Comparison of ENCODE assay signal across 8 cellular contexts in genomic region chr5:154058055-154059038, GRCh38. TPM values are rescaled to one million over a fixed set of nuclear protein-coding genes. Genes with fewer than 3 reads are reported as not detected.
DNase-seq lines count a peak whose midpoint lies in the region; ATAC-seq and TF ChIP-seq lines count a peak whose summit lies in the region.

No MANE protein-coding gene starts in this region.

- WGBS in body of pancreas, 2 donors, result 33 to 38% methylated on average over 10 of the region's 10 CpGs

- no peak overlapping the region for H3K27ac ChIP-seq in body of pancreas
- no peak overlapping the region for H3K27ac ChIP-seq in tibial artery
- H3K27ac ChIP-seq in effector memory CD4-positive, alpha-beta T cell (ENCODE audit: insufficient read depth, low read length, poor library complexity, severe bottlenecking), result no peak overlapping the region

- intact Hi-C loops in body of pancreas (cut with DNase I) (no loop called here), tibial artery (cut with DNase I; ENCODE audit: low total_unique reads) (no loop called here)

- peak; percentile 13 for DNase-seq in EH (ENCODE audit: low read depth)
- peak; percentile 18 for DNase-seq in HT1080 (ENCODE audit: low read depth)
- peak in 3 of 4 donors; percentile 35 to 41 (median 36) for DNase-seq in body of pancreas
- DNase-seq in KG1 (lab: John Stamatoyannopoulos, UW), result no peak
- DNase-seq in NCI-H1436 treated with DMSO at 0.1 percent for 48 hours (lab: John Stamatoyannopoulos, UW), result no peak
- DNase-seq in tibial artery, result no peak
- DNase-seq in effector memory CD4-positive, alpha-beta T cell, result no peak

- H3K4me1 ChIP-seq in body of pancreas (peaks cover 14% of the 10 kb centered on the region), tibial artery (no peaks in the 10 kb centered on the region)
- H3K4me1 ChIP-seq in effector memory CD4-positive, alpha-beta T cell (ENCODE audit: control insufficient read depth, insufficient read depth, low read length, poor library complexity, severe bottlenecking), result no peaks in the 10 kb centered on the region

- TF ChIP-seq POLR2A in body of pancreas (IDR thresholded peaks at IDR 0.05), result no peak

- peak; percentile 54 for ATAC-seq in GM21381 (IDR thresholded peaks at IDR 0.05; ENCODE audit: unreplicated experiment)
- peak; percentile 18 for ATAC-seq in body of pancreas

- TF ChIP-seq CTCF in body of pancreas (IDR thresholded peaks at IDR 0.05) (no peak), tibial artery (IDR thresholded peaks at IDR 0.05) (no peak)

- H3K36me3 ChIP-seq in body of pancreas (replicated peaks in 1 of 2; ENCODE audit: insufficient read depth in 1 of 2, low read depth in 2 of 2) (peaks cover 0 to 4% of the 10 kb centered on the region in 2 donors), tibial artery (peaks cover 9 to 33% (median 18%) of the 10 kb centered on the region in 3 donors)
- peaks cover 7% of the 10 kb centered on the region for H3K36me3 ChIP-seq in effector memory CD4-positive, alpha-beta T cell (ENCODE audit: control insufficient read depth, insufficient read depth, low read length)

- H3K9me3 ChIP-seq in body of pancreas (no peaks in the 10 kb centered on the region), tibial artery (no peaks in the 10 kb centered on the region)
- no peaks in the 10 kb centered on the region for H3K9me3 ChIP-seq in effector memory CD4-positive, alpha-beta T cell (ENCODE audit: control insufficient read depth, low read length)

- H3K4me3 ChIP-seq in body of pancreas (no peak overlapping the region), tibial artery (no peak overlapping the region)
- no peak overlapping the region for H3K4me3 ChIP-seq in effector memory CD4-positive, alpha-beta T cell (ENCODE audit: insufficient read depth, low read depth, low read length, poor library complexity, severe bottlenecking)

- H3K27me3 ChIP-seq in body of pancreas, result no peaks in the 10 kb centered on the region
- no peaks in the 10 kb centered on the region for H3K27me3 ChIP-seq in tibial artery
- H3K27me3 ChIP-seq in effector memory CD4-positive, alpha-beta T cell (replicated peaks; ENCODE audit: control insufficient read depth, insufficient read depth, low read length, poor library complexity, severe bottlenecking), result no peaks in the 10 kb centered on the region

RNA-seq across cellular contexts. Expression of gene MFAP3, which starts 19.6 kb away (rescaled TPM):
- total RNA-seq in HT1080 (2014; rRNA removed; shearing (Covaris generic)), result 40.6 and 52.3 TPM in 2 replicates
- polyA plus RNA-seq in HT1080 (2015; cell fraction: cytosol; rRNA removed), result 31.8 and 39.1 TPM in 2 replicates
- 57.0 and 67.1 TPM in 2 replicates for polyA plus RNA-seq in HT1080 (2015; cell fraction: nucleus; rRNA removed)
- total RNA-seq in body of pancreas, result 10 to 100 TPM; 14.3 to 23.4 TPM

RNA-seq across cellular contexts. Expression of gene FAM114A2, which starts 19.6 kb away (rescaled TPM):
- 22.4 and 25.9 TPM in 2 replicates for total RNA-seq in HT1080 (2014; rRNA removed; shearing (Covaris generic))
- 24.9 and 31.7 TPM in 2 replicates for polyA plus RNA-seq in HT1080 (2015; cell fraction: cytosol; rRNA removed)
- polyA plus RNA-seq in HT1080 (2015; cell fraction: nucleus; rRNA removed), result 25.8 and 28.5 TPM in 2 replicates
- total RNA-seq in body of pancreas, result 10 to 100 TPM in 1 of 2 donors, 1 to 10 TPM in 1; 8.9 to 31.1 TPM

Comparison
In these comparisons a context has a peak if more than half of its experiments do, and no peak if none do; other contexts are left out.
1. DNase-seq: peak in EH (single experiment), HT1080 (single experiment) and body of pancreas (3 of 4); none in KG1 (single experiment), NCI-H1436 treated with DMSO at 0.1 percent for 48 hours (single experiment), tibial artery (0 of 2) and effector memory CD4-positive, alpha-beta T cell (0 of 3).